10 cellular contexts compared by ENCODE assay signal in genomic region chr21:26626187-26626586, GRCh38. TPM values are rescaled to one million over a fixed set of nuclear protein-coding genes. Genes with fewer than 3 reads are reported as not detected.
"Had no signal": no experiment of that assay in that cellular context is flagged by ENCODE, and none has a peak within 500 bp of the region (broad histone marks: within the 10 kb centered on the region; RNA-seq: fewer than 3 reads in every experiment).

No MANE protein-coding gene starts in this region.

- H3K27ac Mint-ChIP-seq: HFFc6 had no signal

- H3K27ac ChIP-seq: GM23248 had no signal

- H3K4me3 Mint-ChIP-seq: HFFc6, IgD-negative memory B cell had no signal

- H3K36me3 ChIP-seq: HAP-1 had no signal

- H3K9ac ChIP-seq: GM23248 had no signal

- H3K4me3 ChIP-seq: GM23248, HAP-1 had no signal

- H3K9me3 Mint-ChIP-seq: HFFc6 had no signal

- DNase-seq: GM23248, GOT3, H7, HFFc6 had no signal

- H3K36me3 Mint-ChIP-seq: IgD-negative memory B cell had no signal

- H3K4me1 Mint-ChIP-seq: IgD-negative memory B cell had no signal

- H2AFZ ChIP-seq: GM23248 had no signal

- ATAC-seq: HCT116, HepG2 had no signal

- H3K4me1 ChIP-seq: HAP-1 had no signal

- H3K9me3 ChIP-seq: HAP-1 had no signal

RNA-seq across cellular contexts. Expression of gene CYYR1, which starts 53.1 kb away (rescaled TPM):
- total RNA-seq: GM23248, H4, HepG2, HFFc6, HT-29 had no signal
- polyA plus RNA-seq: HepG2, IgD-negative memory B cell had no signal
